Comparison of ENCODE assay signal across 14 cellular contexts in genomic region chr3:18656410-18656809, GRCh38.
"Had no signal": no experiment of that assay in that cellular context is flagged by ENCODE, and none has a peak within 500 bp of the region (broad histone marks: within the 10 kb centered on the region; RNA-seq: fewer than 3 reads in every experiment).

No MANE protein-coding gene starts in this region.

- H3K4me3 Mint-ChIP-seq: brain had no signal

- H3K27me3 Mint-ChIP-seq: brain had no signal

- H3K9me3 ChIP-seq: esophagus muscularis mucosa, pancreas, sigmoid colon, SJSA1 had no signal

- H3K36me3 Mint-ChIP-seq: brain had no signal

- H3K4me1 Mint-ChIP-seq: brain had no signal

- H3K27ac Mint-ChIP-seq: brain had no signal

- ATAC-seq: pancreas had no signal

- H3K27ac ChIP-seq: coronary artery, esophagus muscularis mucosa, pancreas, sigmoid colon, SJSA1, spleen had no signal

- H3K27me3 ChIP-seq: esophagus muscularis mucosa, pancreas, sigmoid colon, SJSA1, spleen had no signal

- DNase-seq: activated CD8-positive, alpha-beta memory T cell treated with anti-CD3 and anti-CD28 coated beads for 24 hours; activated gamma-delta T cell treated with Interleukin-2 at 50 U/mL for 16 hours; amygdala; central memory CD4-positive, alpha-beta T cell; effector CD4-positive, alpha-beta T cell; midbrain; pancreas; sigmoid colon; spleen; T-helper 9 cell had no signal
